ENCODE assay signal across 1 cellular context in genomic region chr2:74551530-74551929, GRCh38.
TF ChIP-seq lines count a peak whose summit lies in the region.

No MANE protein-coding gene starts in this region.

TF ChIP-seq in GM23338, 12 proteins besides CTCF, POLR2A, EP300 and RAD21 (continued from another document):
- no peak for TF ChIP-seq ETS1 (IDR thresholded peaks at IDR 0.05)
- no peak for TF ChIP-seq CREB1 (CRISPR knock-in tag; IDR thresholded peaks at IDR 0.05; ENCODE audit: low read depth)
- TF ChIP-seq EZH2phosphoT487 (IDR thresholded peaks at IDR 0.05; ENCODE audit: unreplicated experiment) = no peak
- TF ChIP-seq STAT1 (IDR thresholded peaks at IDR 0.05; ENCODE audit: unreplicated experiment) = no peak
- no peak for TF ChIP-seq NANOG (IDR thresholded peaks at IDR 0.05; ENCODE audit: borderline replicate concordance)
- no peak for TF ChIP-seq ZNF114 (CRISPR knock-in tag; IDR thresholded peaks at IDR 0.05)
- TF ChIP-seq REST (IDR thresholded peaks at IDR 0.05; ENCODE audit: unreplicated experiment) = no peak
- no peak for TF ChIP-seq POLR2AphosphoS5 (IDR thresholded peaks at IDR 0.05; ENCODE audit: low read depth)
- no peak for TF ChIP-seq ZNF462 (CRISPR knock-in tag; IDR thresholded peaks at IDR 0.05)
- no peak for TF ChIP-seq EZH2 (IDR thresholded peaks at IDR 0.05; ENCODE audit: low read depth, unreplicated experiment)
